Comparison of ENCODE assay signal across 29 cellular contexts in genomic region chr17:45704251-45704650, GRCh38.
"Had no signal": no experiment of that assay in that cellular context is flagged by ENCODE, and none has a peak within 500 bp of the region (broad histone marks: within the 10 kb centered on the region; RNA-seq: fewer than 3 reads in every experiment).

No MANE protein-coding gene starts in this region.

- H3K27ac Mint-ChIP-seq: activated CD4-positive, alpha-beta memory T cell treated with anti-CD3 and anti-CD28 coated beads for 36 hours; activated CD4-positive, alpha-beta T cell treated with anti-CD3 and anti-CD28 coated beads for 36 hours; activated CD4-positive, alpha-beta T cell treated with anti-CD3 and anti-CD28 coated beads, Interleukin-2, amount 10 ng/mL, durations not matched to agents 24 days and 14 days; activated CD8-positive, alpha-beta memory T cell treated with anti-CD3 and anti-CD28 coated beads, Interleukin-2, amount 10 ng/mL, durations not matched to agents 7 days and 5 days; activated CD8-positive, alpha-beta T cell treated with anti-CD3 and anti-CD28 coated beads, Interleukin-2, amount 10 ng/mL, durations not matched to agents 7 days and 5 days; activated naive CD4-positive, alpha-beta T cell treated with anti-CD3 and anti-CD28 coated beads, Interleukin-2, amount 10 ng/mL, durations not matched to agents 7 days and 5 days; activated naive CD4-positive, alpha-beta T cell treated with anti-CD3 and anti-CD28 coated beads, Interleukin-2, amount 50 U/mL, for 72 hours; activated naive CD8-positive, alpha-beta T cell treated with anti-CD3 and anti-CD28 coated beads, Interleukin-2, amount 10 ng/mL, durations not matched to agents 7 days and 5 days; activated T-helper 1 cell treated with anti-CD3 and anti-CD28 coated beads, Interleukin-12 subunit alpha, Interleukin-12 subunit beta, Interleukin-2, Interleukin-4 antibody, amounts not matched to agents 30 ng/mL and 10 ng/mL and 1 ng/mL, durations not matched to agents 14 hours and 24 hours and 36 hours; dendritic cell treated with granulocyte-macrophage colony-stimulating factor and Interleukin-4, amounts not matched to agents 40 ng/mL and 50 ng/mL, for 4 days; T-helper 17 cell; T-helper 2 cell treated with Interferon-gamma antibody and Interleukin-4, amounts not matched to agents 5 μg/mL and 100 μg/mL, for 36 hours had no signal

- H3K4me1 ChIP-seq: gastroesophageal sphincter had no signal

- DNase-seq: activated CD4-positive, alpha-beta memory T cell treated with anti-CD3 and anti-CD28 coated beads for 36 hours; activated CD4-positive, alpha-beta T cell treated with anti-CD3 and anti-CD28 coated beads for 36 hours; activated CD4-positive, alpha-beta T cell treated with anti-CD3 and anti-CD28 coated beads, Interleukin-2, amount 10 ng/mL, durations not matched to agents 24 days and 14 days; activated CD4-positive, CD25-positive, alpha-beta regulatory T cell; activated CD4-positive, CD25-positive, alpha-beta regulatory T cell treated with anti-CD3 and anti-CD28 coated beads, Interleukin-2, amount 50 U/mL, for 72 hours; activated CD8-positive, alpha-beta memory T cell treated with anti-CD3 and anti-CD28 coated beads, Interleukin-2, amount 10 ng/mL, durations not matched to agents 7 days and 5 days; activated CD8-positive, alpha-beta memory T cell treated with anti-CD3 and anti-CD28 coated beads, Interleukin-2, amount 50 U/mL, for 4 hours; activated CD8-positive, alpha-beta T cell treated with anti-CD3 and anti-CD28 coated beads, Interleukin-2, amount 10 ng/mL, durations not matched to agents 7 days and 5 days; activated gamma-delta T cell; activated naive CD4-positive, alpha-beta T cell; activated naive CD4-positive, alpha-beta T cell treated with anti-CD3 and anti-CD28 coated beads, Interleukin-2, amount 10 ng/mL, durations not matched to agents 7 days and 5 days; activated naive CD8-positive, alpha-beta T cell treated with anti-CD3 and anti-CD28 coated beads, Interleukin-2, amount 10 ng/mL, durations not matched to agents 7 days and 5 days; activated T-cell treated with anti-CD3 and anti-CD28 coated beads, Interleukin-2, amount 50 U/mL, for 1 hour; activated T-cell treated with anti-CD3 and anti-CD28 coated beads, Interleukin-2, amount 50 U/mL, for 48 hours; brain microvascular endothelial cell; effector CD4-positive, alpha-beta T cell; esophagus squamous epithelium; foreskin melanocyte; T-helper 1 cell; T-helper 17 cell; T1000 had no signal

- H3K36me3 Mint-ChIP-seq: activated CD4-positive, alpha-beta memory T cell treated with anti-CD3 and anti-CD28 coated beads for 36 hours; activated CD8-positive, alpha-beta memory T cell treated with anti-CD3 and anti-CD28 coated beads, Interleukin-2, amount 10 ng/mL, durations not matched to agents 7 days and 5 days; activated naive CD4-positive, alpha-beta T cell treated with anti-CD3 and anti-CD28 coated beads, Interleukin-2, amount 10 ng/mL, durations not matched to agents 7 days and 5 days; activated naive CD4-positive, alpha-beta T cell treated with anti-CD3 and anti-CD28 coated beads, Interleukin-2, amount 50 U/mL, for 72 hours; activated naive CD8-positive, alpha-beta T cell treated with anti-CD3 and anti-CD28 coated beads, Interleukin-2, amount 10 ng/mL, durations not matched to agents 7 days and 5 days had no signal

- H3K9me3 Mint-ChIP-seq: activated CD4-positive, alpha-beta memory T cell treated with anti-CD3 and anti-CD28 coated beads for 36 hours; activated CD4-positive, alpha-beta T cell treated with anti-CD3 and anti-CD28 coated beads, Interleukin-2, amount 10 ng/mL, durations not matched to agents 24 days and 14 days; activated naive CD4-positive, alpha-beta T cell treated with anti-CD3 and anti-CD28 coated beads, Interleukin-2, amount 10 ng/mL, durations not matched to agents 7 days and 5 days; activated naive CD4-positive, alpha-beta T cell treated with anti-CD3 and anti-CD28 coated beads, Interleukin-2, amount 50 U/mL, for 72 hours; activated naive CD8-positive, alpha-beta T cell treated with anti-CD3 and anti-CD28 coated beads, Interleukin-2, amount 10 ng/mL, durations not matched to agents 7 days and 5 days; activated T-helper 1 cell treated with anti-CD3 and anti-CD28 coated beads, Interleukin-12 subunit alpha, Interleukin-12 subunit beta, Interleukin-2, Interleukin-4 antibody, amounts not matched to agents 30 ng/mL and 10 ng/mL and 1 ng/mL, durations not matched to agents 14 hours and 24 hours and 36 hours; central memory CD8-positive, alpha-beta T cell; dendritic cell treated with granulocyte-macrophage colony-stimulating factor and Interleukin-4, amounts not matched to agents 40 ng/mL and 50 ng/mL, for 4 days; T-helper 2 cell treated with Interferon-gamma antibody and Interleukin-4, amounts not matched to agents 5 μg/mL and 100 μg/mL, for 36 hours had no signal

- H3K4me1 Mint-ChIP-seq: activated CD8-positive, alpha-beta memory T cell treated with anti-CD3 and anti-CD28 coated beads, Interleukin-2, amount 10 ng/mL, durations not matched to agents 7 days and 5 days; activated naive CD4-positive, alpha-beta T cell treated with anti-CD3 and anti-CD28 coated beads, Interleukin-2, amount 10 ng/mL, durations not matched to agents 7 days and 5 days; activated naive CD8-positive, alpha-beta T cell treated with anti-CD3 and anti-CD28 coated beads, Interleukin-2, amount 10 ng/mL, durations not matched to agents 7 days and 5 days; central memory CD8-positive, alpha-beta T cell; T-helper 17 cell had no signal

- H3K4me3 ChIP-seq: coronary artery, esophagus squamous epithelium, gastroesophageal sphincter had no signal

- ATAC-seq: activated CD4-positive, alpha-beta T cell treated with anti-CD3 and anti-CD28 coated beads for 36 hours; activated CD8-positive, alpha-beta memory T cell treated with anti-CD3 and anti-CD28 coated beads, Interleukin-2, amount 10 ng/mL, durations not matched to agents 7 days and 5 days; activated CD8-positive, alpha-beta T cell treated with anti-CD3 and anti-CD28 coated beads, Interleukin-2, amount 10 ng/mL, durations not matched to agents 7 days and 5 days; activated naive CD4-positive, alpha-beta T cell treated with anti-CD3 and anti-CD28 coated beads, Interleukin-2, amount 50 U/mL, for 72 hours; gastroesophageal sphincter; T-helper 17 cell had no signal

- H3K27me3 ChIP-seq: brain microvascular endothelial cell had no signal

- H3K36me3 ChIP-seq: brain microvascular endothelial cell, esophagus squamous epithelium, gastroesophageal sphincter had no signal

- H3K4me3 Mint-ChIP-seq: activated CD4-positive, alpha-beta memory T cell treated with anti-CD3 and anti-CD28 coated beads for 36 hours; activated CD4-positive, alpha-beta T cell treated with anti-CD3 and anti-CD28 coated beads for 36 hours; activated CD4-positive, alpha-beta T cell treated with anti-CD3 and anti-CD28 coated beads, Interleukin-2, amount 10 ng/mL, durations not matched to agents 24 days and 14 days; activated CD8-positive, alpha-beta memory T cell treated with anti-CD3 and anti-CD28 coated beads, Interleukin-2, amount 10 ng/mL, durations not matched to agents 7 days and 5 days; activated CD8-positive, alpha-beta T cell treated with anti-CD3 and anti-CD28 coated beads, Interleukin-2, amount 10 ng/mL, durations not matched to agents 7 days and 5 days; activated naive CD4-positive, alpha-beta T cell treated with anti-CD3 and anti-CD28 coated beads, Interleukin-2, amount 10 ng/mL, durations not matched to agents 7 days and 5 days; activated naive CD8-positive, alpha-beta T cell treated with anti-CD3 and anti-CD28 coated beads, Interleukin-2, amount 10 ng/mL, durations not matched to agents 7 days and 5 days; activated T-helper 1 cell treated with anti-CD3 and anti-CD28 coated beads, Interleukin-12 subunit alpha, Interleukin-12 subunit beta, Interleukin-2, Interleukin-4 antibody, amounts not matched to agents 30 ng/mL and 10 ng/mL and 1 ng/mL, durations not matched to agents 14 hours and 24 hours and 36 hours; central memory CD8-positive, alpha-beta T cell; dendritic cell treated with granulocyte-macrophage colony-stimulating factor and Interleukin-4, amounts not matched to agents 40 ng/mL and 50 ng/mL, for 4 days; T-helper 17 cell; T-helper 2 cell treated with Interferon-gamma antibody and Interleukin-4, amounts not matched to agents 5 μg/mL and 100 μg/mL, for 36 hours had no signal

- H3K27ac ChIP-seq: brain microvascular endothelial cell, coronary artery, epithelial cell of prostate, esophagus squamous epithelium, gastroesophageal sphincter had no signal

- H3K9me3 ChIP-seq: esophagus squamous epithelium, gastroesophageal sphincter had no signal
